ENCODE assay signal across 11 cellular contexts in genomic region chr16:66026211-66026610, GRCh38.
DNase-seq lines count a peak whose midpoint lies in the region; ATAC-seq, FAIRE-seq and TF ChIP-seq lines count a peak whose summit lies in the region.
"Had no signal": no experiment of that assay in that cellular context is flagged by ENCODE, and none has a peak within 500 bp of the region (broad histone marks: within the 10 kb centered on the region; RNA-seq: fewer than 3 reads in every experiment).

No MANE protein-coding gene starts in this region.

- H3K4me1 ChIP-seq in A549 (no peaks in the 10 kb centered on the region), SJCRH30 (peaks cover 12% of the 10 kb centered on the region)
- H3K4me1 ChIP-seq: ascending aorta had no signal

- TF ChIP-seq CTCF in A549 (IDR thresholded peaks at IDR 0.05) = no peak

- DNase-seq in A549 (ENCODE audit: low read depth in 1 of 2, low spot score in 1 of 2) (peak in 1 of 2 experiments; percentile 5), HEK293T (ENCODE audit: extremely low spot score) (peak; percentile 10), SJCRH30 (peak; percentile 87 to 94), left ventricle myocardium superior (no peak), middle frontal gyrus (ENCODE audit: extremely low spot score, low spot score) (no peak), KG1 (lab: John Stamatoyannopoulos, UW) (no peak)
- DNase-seq: activated B cell treated with CpG ODN at 0.5 μM for 24 hours; CD8-positive, alpha-beta memory T cell had no signal

- no peaks in the 10 kb centered on the region for H3K27me3 ChIP-seq in SJCRH30
- H3K27me3 ChIP-seq: ascending aorta had no signal

- peak in 1 of 2 experiments; percentile 32; a peak in 1 of 5 replicates for TF ChIP-seq RAD21 in A549 (conservative IDR thresholded peaks at IDR 0.05 in 1 of 2, IDR thresholded peaks at IDR 0.05 in 1 of 2)

- POLR2A ChIA-PET in A549 (lab: Yijun Ruan, JAX) = no interaction called here
- POLR2A ChIA-PET in HEK293T (lab: Yijun Ruan, JAX) = no interaction called here

- intact Hi-C loops in left ventricle myocardium superior (cut with micrococcal nuclease) = no loop called here

- 16% methylated on average over 5 of the region's 5 CpGs for WGBS in A549 (ENCODE audit: missing lambda C conversion rate)

- H3K4me3 ChIP-seq in A549 = no peak overlapping the region
- H3K4me3 ChIP-seq in SJCRH30 = no peak overlapping the region
- H3K4me3 ChIP-seq: ascending aorta had no signal

- peak; percentile 39 to 59; a peak in 3 of 6 replicates for ATAC-seq in A549
- ATAC-seq in left ventricle myocardium superior = peak; percentile 74
- ATAC-seq in HG02678 (IDR thresholded peaks at IDR 0.05; ENCODE audit: unreplicated experiment) = no peak
- ATAC-seq in GM21390 (IDR thresholded peaks at IDR 0.05; ENCODE audit: unreplicated experiment) = no peak

- no peak for FAIRE-seq in A549 (lab: Jason Lieb, UNC)

- no peak overlapping the region for H3K27ac ChIP-seq in A549
- peak overlapping the region; percentile 24 for H3K27ac ChIP-seq in SJCRH30
- H3K27ac ChIP-seq: ascending aorta had no signal

- CTCF ChIA-PET in A549 (lab: Yijun Ruan, JAX) (interaction anchor here (0.5 kb wide), 1 partner anchor 223 kb away, joined by 3 read pairs; no protein-coding TSS in a partner anchor), HEK293T (lab: Yijun Ruan, JAX) (no interaction called here)

- H3K9me3 ChIP-seq in A549 (no peaks in the 10 kb centered on the region), SJCRH30 (replicated peaks) (peaks cover 20% of the 10 kb centered on the region)
- H3K9me3 ChIP-seq: ascending aorta had no signal

- H3K4me2 ChIP-seq in A549 = no peak overlapping the region

- no peak for TF ChIP-seq POLR2A in A549 (IDR thresholded peaks at IDR 0.05; ENCODE audit: low read length)

- no peaks in the 10 kb centered on the region for H3K36me3 ChIP-seq in SJCRH30
- H3K36me3 ChIP-seq: ascending aorta had no signal

- no peak for TF ChIP-seq EP300 in A549 (IDR thresholded peaks at IDR 0.05)

TF ChIP-seq in A549, 52 proteins besides CTCF, POLR2A, EP300 and RAD21:
- no peak for TF ChIP-seq JUNB (IDR thresholded peaks at IDR 0.05)
- no peak for TF ChIP-seq NPAS2 (CRISPR knock-in tag; IDR thresholded peaks at IDR 0.05; ENCODE audit: borderline replicate concordance)
- TF ChIP-seq HMGXB4 (CRISPR knock-in tag; IDR thresholded peaks at IDR 0.05; ENCODE audit: borderline replicate concordance) = no peak

TF ChIP-seq in HEK293T, 16 proteins besides CTCF, POLR2A, EP300 and RAD21:
- TF ChIP-seq FOXA1 (IDR thresholded peaks at IDR 0.05) (no peak), TARDBP (IDR thresholded peaks at IDR 0.05) (no peak), BHLHE40 (IDR thresholded peaks at IDR 0.05; ENCODE audit: borderline replicate concordance) (no peak), SUZ12 (IDR thresholded peaks at IDR 0.05) (no peak), SP1 (IDR thresholded peaks at IDR 0.05) (no peak), FOXM1 (IDR thresholded peaks at IDR 0.05; ENCODE audit: borderline replicate concordance) (no peak), ZNF384 (IDR thresholded peaks at IDR 0.05) (no peak), PKNOX1 (IDR thresholded peaks at IDR 0.05) (no peak), FOXK2 (IDR thresholded peaks at IDR 0.05) (no peak), ARNT (IDR thresholded peaks at IDR 0.05) (no peak), HDGF (IDR thresholded peaks at IDR 0.05; ENCODE audit: borderline replicate concordance) (no peak), NFRKB (IDR thresholded peaks at IDR 0.05) (no peak), LEF1 (IDR thresholded peaks at IDR 0.05; ENCODE audit: borderline replicate concordance) (no peak), L3MBTL2 (conservative IDR thresholded peaks at IDR 0.05) (no peak), ELF4 (IDR thresholded peaks at IDR 0.05) (no peak), CTBP1 (IDR thresholded peaks at IDR 0.05; ENCODE audit: borderline replicate concordance) (no peak)

Comparison
In these comparisons a context has a peak if more than half of its experiments do, and no peak if none do; other contexts are left out.
1. ATAC-seq: peak in A549 (2 of 2) and left ventricle myocardium superior (single experiment); none in HG02678 (single experiment) and GM21390 (single experiment).
2. DNase-seq: peak in HEK293T (single experiment) and SJCRH30 (2 of 2); none in left ventricle myocardium superior (single experiment), middle frontal gyrus (single experiment) and KG1 (single experiment).